In the genomic region with DNA sequence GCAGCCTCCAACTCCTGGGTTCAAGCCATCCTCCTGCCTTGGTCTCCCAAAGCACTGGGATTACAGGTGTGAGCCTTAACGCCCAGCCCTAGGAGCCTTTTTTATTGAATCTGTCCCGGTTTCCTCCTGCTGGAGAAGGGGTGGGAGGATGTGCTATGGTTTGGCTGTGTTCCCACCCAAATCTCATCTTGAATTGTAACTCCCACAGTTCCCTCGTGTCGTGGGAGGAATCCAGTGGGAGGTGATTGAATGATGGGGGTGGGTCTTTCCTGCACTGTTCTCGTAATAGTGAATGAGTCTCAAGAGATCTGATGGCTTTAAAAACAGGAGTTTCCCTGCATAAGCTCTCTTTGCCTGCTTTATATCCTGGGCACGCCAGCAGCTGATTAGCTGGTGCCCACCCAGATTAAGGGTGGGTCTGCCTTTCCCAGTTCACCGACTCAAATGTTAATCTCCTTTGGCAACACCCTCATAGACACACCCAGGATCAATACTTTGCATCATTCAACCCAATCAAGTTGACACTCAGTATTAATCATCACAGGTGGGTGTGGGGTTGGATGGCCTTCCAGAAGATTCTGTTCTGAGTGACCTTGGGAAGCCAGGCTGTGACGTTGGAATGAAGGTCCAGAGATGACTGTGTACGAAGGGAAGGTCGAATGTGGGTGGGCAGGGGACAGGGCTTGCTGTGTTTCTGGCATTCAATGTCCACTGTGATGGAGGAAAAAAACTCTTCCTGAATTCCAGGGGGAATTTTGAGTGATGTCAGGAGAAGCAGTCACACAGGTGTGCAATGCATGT, we compare ENCODE assay signal across 18 cellular contexts. TPM values are rescaled to one million over a fixed set of nuclear protein-coding genes. Genes with fewer than 3 reads are reported as not detected.
DNase-seq lines count a peak whose midpoint lies in the region; TF ChIP-seq lines count a peak whose summit lies in the region.
"Had no signal": no experiment of that assay in that cellular context is flagged by ENCODE, and none has a peak within 500 bp of the region (broad histone marks: within the 10 kb centered on the region; RNA-seq: fewer than 3 reads in every experiment).

No MANE protein-coding gene starts in this region.

- H3K79me2 ChIP-seq in OCI-LY1 (ENCODE audit: insufficient read depth, low read length) (no peaks in the 10 kb centered on the region), neural progenitor cell (ENCODE audit: low read depth) (no peaks in the 10 kb centered on the region)

- H3K9me2 ChIP-seq in OCI-LY1 (ENCODE audit: low read depth, low read length) = no peaks in the 10 kb centered on the region

- POLR2A ChIA-PET in activated CD4-positive, alpha-beta T cell treated with anti-CD3 and anti-CD28 coated beads, Interleukin-2, amount 10 ng/mL, durations not matched to agents 7 days and 5 days (lab: Charles Lee) = no interaction called here

- H2AFZ ChIP-seq in OCI-LY1 (ENCODE audit: low read length) (no peak overlapping the region), neural progenitor cell (replicated peaks) (no peak overlapping the region)

- TF ChIP-seq CTCF in OCI-LY1 (IDR thresholded peaks at IDR 0.05; ENCODE audit: low read length) (0 out of 2 replicates have a peak, but pooled peaks have one; percentile 3), endodermal cell (conservative IDR thresholded peaks at IDR 0.05) (no peak), nephron (IDR thresholded peaks at IDR 0.05; ENCODE audit: unreplicated experiment in 3 of 3) (no peak), ascending aorta (IDR thresholded peaks at IDR 0.05) (no peak), neural progenitor cell (IDR thresholded peaks at IDR 0.05) (no peak)

- H3K9me3 Mint-ChIP-seq in endodermal cell (peaks cover 3% of the 10 kb centered on the region), nephron (no peaks in the 10 kb centered on the region), neural progenitor cell (no peaks in the 10 kb centered on the region)
- H3K9me3 Mint-ChIP-seq in activated CD4-positive, alpha-beta T cell treated with anti-CD3 and anti-CD28 coated beads, Interleukin-2, amount 10 ng/mL, durations not matched to agents 7 days and 5 days = no peaks in the 10 kb centered on the region

- CTCF ChIA-PET in activated CD4-positive, alpha-beta T cell treated with anti-CD3 and anti-CD28 coated beads, Interleukin-2, amount 10 ng/mL, durations not matched to agents 7 days and 5 days (lab: Charles Lee) = no interaction called here

- H3K4me1 ChIP-seq in OCI-LY1 (ENCODE audit: insufficient read depth, low read length, severe bottlenecking) (peaks cover 11% of the 10 kb centered on the region), endodermal cell (ENCODE audit: control insufficient read depth, insufficient read depth, low read length) (no peaks in the 10 kb centered on the region), ascending aorta (no peaks in the 10 kb centered on the region), neural progenitor cell (no peaks in the 10 kb centered on the region)

- no peaks in the 10 kb centered on the region for H3F3A ChIP-seq in OCI-LY1 (ENCODE audit: insufficient read depth, low read length)
- no peaks in the 10 kb centered on the region for H3F3A ChIP-seq in neural progenitor cell (ENCODE audit: low read depth)

- H3K27ac Mint-ChIP-seq in endodermal cell (no peak overlapping the region), nephron (peak overlapping the region; percentile 39 to 86 (median 75)), neural progenitor cell (no peak overlapping the region)
- H3K27ac Mint-ChIP-seq in activated CD4-positive, alpha-beta T cell treated with anti-CD3 and anti-CD28 coated beads, Interleukin-2, amount 10 ng/mL, durations not matched to agents 7 days and 5 days = no peak overlapping the region
- H3K27ac Mint-ChIP-seq: CD4-positive, alpha-beta memory T cell; HFFc6 had no signal

- no peak overlapping the region for H3K9ac ChIP-seq in OCI-LY1 (ENCODE audit: low read length)
- H3K9ac ChIP-seq in endodermal cell (ENCODE audit: extremely low read depth, low read length, poor library complexity, severe bottlenecking) = no peak overlapping the region
- H3K9ac ChIP-seq in neural progenitor cell = no peak overlapping the region

- H3K27me3 Mint-ChIP-seq in endodermal cell (ENCODE audit: insufficient read depth) (no peaks in the 10 kb centered on the region), nephron (ENCODE audit: low read depth) (peaks cover 7% of the 10 kb centered on the region), neural progenitor cell (ENCODE audit: insufficient read depth, low read depth) (peaks cover 5% of the 10 kb centered on the region)
- H3K27me3 Mint-ChIP-seq in activated CD4-positive, alpha-beta T cell treated with anti-CD3 and anti-CD28 coated beads, Interleukin-2, amount 10 ng/mL, durations not matched to agents 7 days and 5 days = peaks cover 8% of the 10 kb centered on the region

- H3K36me3 ChIP-seq in OCI-LY1 (ENCODE audit: insufficient read depth, low read length) (no peaks in the 10 kb centered on the region; the same call in 1 of the 2 replicates), endodermal cell (ENCODE audit: control insufficient read depth, insufficient read depth, low read length) (no peaks in the 10 kb centered on the region), ascending aorta (no peaks in the 10 kb centered on the region), neural progenitor cell (no peaks in the 10 kb centered on the region)

- H4K20me1 ChIP-seq in OCI-LY1 (ENCODE audit: insufficient read depth, low read length) = no peaks in the 10 kb centered on the region
- H4K20me1 ChIP-seq in neural progenitor cell (ENCODE audit: low read depth) = no peaks in the 10 kb centered on the region

- H3K27me3 ChIP-seq in OCI-LY1 (ENCODE audit: insufficient read depth, low read length) = peaks cover 4% of the 10 kb centered on the region; the same call in 1 of the 2 replicates
- no peaks in the 10 kb centered on the region for H3K27me3 ChIP-seq in endodermal cell (ENCODE audit: control insufficient read depth, insufficient read depth, low read length, poor library complexity, severe bottlenecking)
- no peaks in the 10 kb centered on the region for H3K27me3 ChIP-seq in ascending aorta
- no peaks in the 10 kb centered on the region for H3K27me3 ChIP-seq in neural progenitor cell

- H3K9me3 ChIP-seq in OCI-LY1 (ENCODE audit: low read length) = peaks cover 9% of the 10 kb centered on the region
- no peaks in the 10 kb centered on the region for H3K9me3 ChIP-seq in endodermal cell (ENCODE audit: control insufficient read depth, low read length)
- no peaks in the 10 kb centered on the region for H3K9me3 ChIP-seq in ascending aorta
- no peaks in the 10 kb centered on the region for H3K9me3 ChIP-seq in neural progenitor cell (ENCODE audit: low read depth)

- WGBS in endodermal cell (ENCODE audit: insufficient coverage in 1 of 2, insufficient read length in 1 of 2), 2 experiments = 89 to 91% methylated on average over 4 to 10 of the region's 10 CpGs

- DNase-seq in endodermal cell (no peak), NCI-H2107 (lab: John Stamatoyannopoulos, UW) (no peak), ascending aorta (ENCODE audit: low spot score in 2 of 2) (no peak), neural progenitor cell (ENCODE audit: low spot score) (no peak)
- no peak for DNase-seq in activated CD4-positive, alpha-beta T cell treated with anti-CD3 and anti-CD28 coated beads, Interleukin-2, amount 10 ng/mL, durations not matched to agents 7 days and 5 days
- DNase-seq: Caco-2; CD4-positive, alpha-beta memory T cell; DMS 273 treated with DMSO at 0.1 percent for 48 hours; DMS79 treated with DMSO at 0.1 percent for 48 hours; HFFc6; IMR-90; NCI-H1105 treated with DMSO at 0.1 percent for 48 hours; NCI-H2081; NCI-H446 treated with DMSO at 0.1 percent for 48 hours; NCI-H526 treated with DMSO at 0.1 percent for 48 hours; Right ventricle myocardium superior had no signal

- H3K4me2 ChIP-seq in OCI-LY1 (ENCODE audit: low read length) (no peak overlapping the region), neural progenitor cell (no peak overlapping the region)

- H3K4me3 Mint-ChIP-seq in endodermal cell (no peak overlapping the region), nephron (no peak overlapping the region), neural progenitor cell (no peak overlapping the region)
- no peak overlapping the region for H3K4me3 Mint-ChIP-seq in activated CD4-positive, alpha-beta T cell treated with anti-CD3 and anti-CD28 coated beads, Interleukin-2, amount 10 ng/mL, durations not matched to agents 7 days and 5 days
- H3K4me3 Mint-ChIP-seq: CD4-positive, alpha-beta memory T cell had no signal

- H3K36me3 Mint-ChIP-seq in endodermal cell (ENCODE audit: low read depth) (no peaks in the 10 kb centered on the region), nephron (ENCODE audit: low read depth) (no peaks in the 10 kb centered on the region), neural progenitor cell (no peaks in the 10 kb centered on the region)
- H3K36me3 Mint-ChIP-seq in activated CD4-positive, alpha-beta T cell treated with anti-CD3 and anti-CD28 coated beads, Interleukin-2, amount 10 ng/mL, durations not matched to agents 7 days and 5 days (ENCODE audit: low read depth) = no peaks in the 10 kb centered on the region
- H3K36me3 Mint-ChIP-seq: CD4-positive, alpha-beta memory T cell had no signal

- H3K4me1 Mint-ChIP-seq in endodermal cell = peaks cover 8% of the 10 kb centered on the region
- H3K4me1 Mint-ChIP-seq in nephron = peaks cover 26% of the 10 kb centered on the region
- no peaks in the 10 kb centered on the region for H3K4me1 Mint-ChIP-seq in activated CD4-positive, alpha-beta T cell treated with anti-CD3 and anti-CD28 coated beads, Interleukin-2, amount 10 ng/mL, durations not matched to agents 7 days and 5 days
- peaks cover 18% of the 10 kb centered on the region for H3K4me1 Mint-ChIP-seq in neural progenitor cell

- intact Hi-C loops in ascending aorta (cut with DNase I) = no loop called here

- no peak overlapping the region for H3K27ac ChIP-seq in OCI-LY1 (ENCODE audit: low read depth, low read length, poor library complexity, severe bottlenecking)
- peak overlapping the region; percentile 78 for H3K27ac ChIP-seq in endodermal cell (ENCODE audit: low read depth, low read length)
- no peak overlapping the region for H3K27ac ChIP-seq in ascending aorta
- H3K27ac ChIP-seq in neural progenitor cell = no peak overlapping the region

- no peak overlapping the region for H3K4me3 ChIP-seq in OCI-LY1 (ENCODE audit: low read depth, low read length, poor library complexity, severe bottlenecking)
- no peak overlapping the region for H3K4me3 ChIP-seq in endodermal cell (ENCODE audit: low read length)
- no peak overlapping the region for H3K4me3 ChIP-seq in ascending aorta
- no peak overlapping the region for H3K4me3 ChIP-seq in neural progenitor cell

RNA-seq across cellular contexts. Expression of gene CUX1, which starts 33.8 kb away (rescaled TPM):
- 100 to 1,000 TPM in 1 of 2 donors, 10 to 100 TPM in 1; 85.1 to 108 TPM for total RNA-seq in endodermal cell
- 49.5 TPM for polyA plus RNA-seq in endodermal cell (2013, experiment 1 of 2)
- 50.8 TPM for polyA plus RNA-seq in endodermal cell (2013, experiment 2 of 2)
- 10 to 100 TPM; 27.8 to 34.7 TPM for total RNA-seq in activated CD4-positive, alpha-beta T cell treated with anti-CD3 and anti-CD28 coated beads, Interleukin-2, amount 10 ng/mL, durations not matched to agents 7 days and 5 days
- total RNA-seq in ascending aorta = 101 TPM
- total RNA-seq in neural progenitor cell (ENCODE audit: low replicate concordance) = 49.1 and 66.4 TPM in 2 replicates

Comparison
In these comparisons a context has a peak if more than half of its experiments do, and no peak if none do; other contexts are left out.
1. H3K27ac Mint-ChIP-seq: peak in nephron (3 of 3); none in endodermal cell (single experiment), activated CD4-positive, alpha-beta T cell treated with anti-CD3 and anti-CD28 coated beads, Interleukin-2, amount 10 ng/mL, durations not matched to agents 7 days and 5 days (single experiment) and neural progenitor cell (single experiment).